In the genomic region with DNA sequence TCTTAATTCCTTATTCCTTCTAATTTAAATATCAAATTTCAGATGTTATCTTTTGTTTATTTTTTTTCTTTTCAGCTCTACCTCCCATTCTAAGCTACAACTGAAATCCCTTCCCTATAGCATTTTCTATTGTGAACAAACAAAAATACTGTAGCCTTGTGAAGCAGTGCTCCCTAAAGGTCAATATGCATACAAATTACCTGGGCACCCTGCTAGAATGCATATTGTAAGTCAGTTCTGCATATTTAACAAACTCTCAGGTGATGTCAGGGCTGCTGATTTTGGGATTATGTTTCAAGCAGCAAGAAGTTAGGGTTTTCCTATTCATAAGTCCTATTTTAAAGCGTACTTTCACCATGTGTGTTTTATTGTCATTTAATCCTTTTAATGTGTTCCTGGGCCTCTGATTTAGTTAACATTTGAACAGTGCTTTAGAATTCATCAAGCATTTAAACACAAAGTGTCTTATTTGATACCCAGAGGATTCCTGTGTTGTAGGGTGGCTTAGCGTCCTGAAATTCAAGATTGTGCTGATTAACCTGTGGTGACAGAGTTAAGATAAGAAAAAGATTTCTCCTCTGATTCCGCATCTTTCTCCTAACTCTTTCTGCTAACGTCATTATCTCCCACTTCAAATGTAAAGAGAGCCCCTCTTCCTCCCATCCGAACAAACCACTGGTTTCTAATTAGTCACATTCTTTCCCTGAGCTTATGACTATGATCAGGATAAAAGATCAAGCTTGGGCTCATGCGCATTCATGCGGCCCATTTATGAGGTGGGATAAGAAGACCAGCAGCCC, we compare ENCODE assay signal across 19 cellular contexts.
A peak's percentile ranks its signal among the peaks of the same experiment; 100 is the strongest.
DNase-seq lines count a peak whose midpoint lies in the region; ATAC-seq, FAIRE-seq and TF ChIP-seq lines count a peak whose summit lies in the region.
"Had no signal": no experiment of that assay in that cellular context is flagged by ENCODE, and none has a peak within 500 bp of the region (broad histone marks: within the 10 kb centered on the region; RNA-seq: fewer than 3 reads in every experiment).

No MANE protein-coding gene starts in this region.

- H3K36me3 ChIP-seq in HUES48 (ENCODE audit: control insufficient read depth, insufficient read depth, low read length) = peaks cover 6% of the 10 kb centered on the region
- no peaks in the 10 kb centered on the region; the same call in 1 of the 2 replicates for H3K36me3 ChIP-seq in iPS DF 6.9 (ENCODE audit: control insufficient read depth, insufficient read depth, low read length)
- no peaks in the 10 kb centered on the region for H3K36me3 ChIP-seq in small intestine (ENCODE audit: control insufficient read depth in 2 of 2, insufficient read depth in 2 of 2, low read length in 2 of 2)

- H3K9me3 Mint-ChIP-seq in WTC11 = peaks cover 29% of the 10 kb centered on the region
- no peaks in the 10 kb centered on the region for H3K9me3 Mint-ChIP-seq in natural killer cell

- CTCF ChIA-PET in WTC11 (lab: Charles Lee) = interaction anchor here (0.8 to 1.4 kb wide), 2 partner anchors 22 to 99 kb away, joined by 3 to 4 read pairs; no protein-coding TSS in a partner anchor

- no peak overlapping the region for H3K9ac ChIP-seq in HUES48 (ENCODE audit: low read depth, low read length)

- no peaks in the 10 kb centered on the region for H3K9me3 ChIP-seq in HUES48 (ENCODE audit: control insufficient read depth, insufficient read depth, low read length)
- no peaks in the 10 kb centered on the region for H3K9me3 ChIP-seq in iPS DF 6.9 (ENCODE audit: control insufficient read depth, insufficient read depth, low read length)
- no peaks in the 10 kb centered on the region for H3K9me3 ChIP-seq in small intestine (ENCODE audit: control insufficient read depth, low read depth)
- H3K9me3 ChIP-seq: A549 had no signal

- peak overlapping the region; percentile 16; the same call in 1 of the 2 replicates for H3K4me3 ChIP-seq in HUES48 (ENCODE audit: low read depth, low read length)
- no peak overlapping the region for H3K4me3 ChIP-seq in iPS DF 6.9 (ENCODE audit: low read length)
- H3K4me3 ChIP-seq in small intestine (ENCODE audit: low read depth in 1 of 2, low read length in 2 of 2) = no peak overlapping the region
- H3K4me3 ChIP-seq: A549 had no signal

- peak; percentile 5 for FAIRE-seq in small intestine (lab: Jason Lieb, UNC)
- FAIRE-seq: A549, D721Med, G401.6, GM12891 had no signal

- intact Hi-C loops in sciatic nerve (cut with DNase I) = no loop called here
- intact Hi-C loops in natural killer cell (cut with micrococcal nuclease) = no loop called here

- no peaks in the 10 kb centered on the region for H3K27me3 Mint-ChIP-seq in WTC11 (ENCODE audit: low read depth)
- H3K27me3 Mint-ChIP-seq in natural killer cell (ENCODE audit: low read depth in 2 of 2) = peaks cover 3 to 8% of the 10 kb centered on the region in 2 donors

- no peak for TF ChIP-seq CTCF in WTC11 (IDR thresholded peaks at IDR 0.05)
- TF ChIP-seq CTCF in natural killer cell (IDR thresholded peaks at IDR 0.05) = no peak

- H3K27ac Mint-ChIP-seq in WTC11 (peak overlapping the region; percentile 90), natural killer cell (no peak overlapping the region)
- H3K27ac Mint-ChIP-seq: CD14-positive monocyte; CD8-positive, alpha-beta T cell had no signal

- H3K36me3 Mint-ChIP-seq in WTC11 (peaks cover 34% of the 10 kb centered on the region), natural killer cell (no peaks in the 10 kb centered on the region)
- H3K36me3 Mint-ChIP-seq: CD14-positive monocyte; CD8-positive, alpha-beta T cell had no signal

- H3K27ac ChIP-seq in HUES48 (ENCODE audit: low read depth, low read length) = peak overlapping the region; percentile 84
- peak overlapping the region; percentile 16 for H3K27ac ChIP-seq in iPS DF 6.9 (ENCODE audit: low read length)
- no peak overlapping the region for H3K27ac ChIP-seq in small intestine (ENCODE audit: low read depth in 1 of 2, low read length in 1 of 2)
- H3K27ac ChIP-seq: A549 had no signal

- H3K27me3 ChIP-seq in HUES48 (ENCODE audit: control insufficient read depth, insufficient read depth, low read length) (no peaks in the 10 kb centered on the region), iPS DF 6.9 (ENCODE audit: control insufficient read depth, insufficient read depth, low read length) (no peaks in the 10 kb centered on the region), small intestine (ENCODE audit: control insufficient read depth in 2 of 2, insufficient read depth in 2 of 2, low read length in 2 of 2) (no peaks in the 10 kb centered on the region)

- H3K4me1 Mint-ChIP-seq in WTC11 (peaks cover 53% of the 10 kb centered on the region), natural killer cell (no peaks in the 10 kb centered on the region)
- H3K4me1 Mint-ChIP-seq: CD14-positive monocyte had no signal

- H3K4me3 Mint-ChIP-seq in WTC11 (peak overlapping the region; percentile 48), natural killer cell (no peak overlapping the region)
- H3K4me3 Mint-ChIP-seq: CD14-positive monocyte; CD8-positive, alpha-beta T cell had no signal

- WGBS in iPS DF 6.9 (ENCODE audit: insufficient coverage, insufficient read length) = no CpG with 5 or more reads among the region's 7 CpGs
- WGBS in small intestine, 3 donors = 88 to 91% (median 91%) methylated on average over 7 of the region's 7 CpGs

- POLR2A ChIA-PET in WTC11 (lab: Charles Lee) = no interaction called here

- ATAC-seq in WTC11 = peak; percentile 65
- ATAC-seq in sciatic nerve = no peak
- ATAC-seq in natural killer cell = no peak
- ATAC-seq: A549; CD8-positive, alpha-beta T cell; HCT116 had no signal

- H3K4me1 ChIP-seq in HUES48 (ENCODE audit: control insufficient read depth, insufficient read depth, low read length) = peaks cover 38% of the 10 kb centered on the region
- peaks cover 4% of the 10 kb centered on the region; the same call in 1 of the 2 replicates for H3K4me1 ChIP-seq in iPS DF 6.9 (ENCODE audit: control insufficient read depth, insufficient read depth, low read length)
- H3K4me1 ChIP-seq in small intestine (ENCODE audit: control insufficient read depth in 2 of 2, insufficient read depth in 1 of 2, low read depth in 1 of 2, low read length in 1 of 2) = no peaks in the 10 kb centered on the region
- H3K4me1 ChIP-seq: A549 had no signal

- no peak for DNase-seq in WTC11 (ENCODE audit: low spot score)
- DNase-seq in iPS DF 6.9 (ENCODE audit: low read depth, low spot score) = no peak
- DNase-seq in small intestine = no peak
- no peak for DNase-seq in sciatic nerve (ENCODE audit: low spot score)
- no peak for DNase-seq in natural killer cell
- no peak for DNase-seq in NCI-H526 treated with DMSO at 0.1 percent for 48 hours (lab: John Stamatoyannopoulos, UW)
- DNase-seq: CD8-positive, alpha-beta T cell; COR-L47; DMS153; DMS79 treated with DMSO at 0.1 percent for 48 hours; EL; GOT3 had no signal

TF ChIP-seq in WTC11, 78 proteins besides CTCF, POLR2A, EP300 and RAD21:
- TF ChIP-seq ZNF263 (CRISPR knock-in tag; IDR thresholded peaks at IDR 0.05; ENCODE audit: low read depth) = peak; percentile 50; the same call in 1 of the 2 replicates
- TF ChIP-seq, protein P1, sequence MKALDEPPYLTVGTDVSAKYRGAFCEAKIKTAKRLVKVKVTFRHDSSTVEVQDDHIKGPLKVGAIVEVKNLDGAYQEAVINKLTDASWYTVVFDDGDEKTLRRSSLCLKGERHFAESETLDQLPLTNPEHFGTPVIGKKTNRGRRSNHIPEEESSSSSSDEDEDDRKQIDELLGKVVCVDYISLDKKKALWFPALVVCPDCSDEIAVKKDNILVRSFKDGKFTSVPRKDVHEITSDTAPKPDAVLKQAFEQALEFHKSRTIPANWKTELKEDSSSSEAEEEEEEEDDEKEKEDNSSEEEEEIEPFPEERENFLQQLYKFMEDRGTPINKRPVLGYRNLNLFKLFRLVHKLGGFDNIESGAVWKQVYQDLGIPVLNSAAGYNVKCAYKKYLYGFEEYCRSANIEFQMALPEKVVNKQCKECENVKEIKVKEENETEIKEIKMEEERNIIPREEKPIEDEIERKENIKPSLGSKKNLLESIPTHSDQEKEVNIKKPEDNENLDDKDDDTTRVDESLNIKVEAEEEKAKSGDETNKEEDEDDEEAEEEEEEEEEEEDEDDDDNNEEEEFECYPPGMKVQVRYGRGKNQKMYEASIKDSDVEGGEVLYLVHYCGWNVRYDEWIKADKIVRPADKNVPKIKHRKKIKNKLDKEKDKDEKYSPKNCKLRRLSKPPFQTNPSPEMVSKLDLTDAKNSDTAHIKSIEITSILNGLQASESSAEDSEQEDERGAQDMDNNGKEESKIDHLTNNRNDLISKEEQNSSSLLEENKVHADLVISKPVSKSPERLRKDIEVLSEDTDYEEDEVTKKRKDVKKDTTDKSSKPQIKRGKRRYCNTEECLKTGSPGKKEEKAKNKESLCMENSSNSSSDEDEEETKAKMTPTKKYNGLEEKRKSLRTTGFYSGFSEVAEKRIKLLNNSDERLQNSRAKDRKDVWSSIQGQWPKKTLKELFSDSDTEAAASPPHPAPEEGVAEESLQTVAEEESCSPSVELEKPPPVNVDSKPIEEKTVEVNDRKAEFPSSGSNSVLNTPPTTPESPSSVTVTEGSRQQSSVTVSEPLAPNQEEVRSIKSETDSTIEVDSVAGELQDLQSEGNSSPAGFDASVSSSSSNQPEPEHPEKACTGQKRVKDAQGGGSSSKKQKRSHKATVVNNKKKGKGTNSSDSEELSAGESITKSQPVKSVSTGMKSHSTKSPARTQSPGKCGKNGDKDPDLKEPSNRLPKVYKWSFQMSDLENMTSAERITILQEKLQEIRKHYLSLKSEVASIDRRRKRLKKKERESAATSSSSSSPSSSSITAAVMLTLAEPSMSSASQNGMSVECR (CRISPR knock-in tag; IDR thresholded peaks at IDR 0.05; ENCODE audit: borderline replicate concordance) = no peak
- TF ChIP-seq ZNF232 (CRISPR knock-in tag; IDR thresholded peaks at IDR 0.05) = no peak
- no peak for TF ChIP-seq TCF7 (CRISPR knock-in tag; IDR thresholded peaks at IDR 0.05; ENCODE audit: low read depth)
- no peak for TF ChIP-seq NR3C1 (CRISPR knock-in tag; conservative IDR thresholded peaks at IDR 0.05; ENCODE audit: low read depth)
TF ChIP-seq in WTC11: peak in this region for 1.

Comparison
In these comparisons a context has a peak if more than half of its experiments do, and no peak if none do; other contexts are left out.
1. H3K27ac ChIP-seq: peak in HUES48 (single experiment) and iPS DF 6.9 (single experiment); none in small intestine (0 of 2).